Comparison of ENCODE assay signal across 21 cellular contexts in the genomic region with DNA sequence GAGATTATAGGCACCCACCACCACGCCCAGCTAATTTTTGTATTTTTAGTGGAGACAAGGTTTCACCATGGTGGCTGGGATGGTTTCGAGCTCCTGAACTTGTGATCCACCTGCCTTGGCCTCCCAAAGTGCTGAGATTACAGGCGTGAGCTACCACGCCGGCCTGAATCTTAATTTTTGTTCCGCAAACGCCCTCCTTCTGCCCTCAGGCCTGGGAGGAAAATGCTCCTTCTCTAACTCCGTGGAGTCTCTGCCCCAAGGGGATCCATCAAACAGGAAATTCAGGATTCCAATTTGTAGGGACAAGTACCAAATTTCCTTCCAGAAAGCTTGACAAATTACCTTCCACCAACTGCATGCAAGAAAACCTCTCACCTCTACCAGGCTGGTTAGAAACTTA.
"Had no signal": no experiment of that assay in that cellular context is flagged by ENCODE, and none has a peak within 500 bp of the region (broad histone marks: within the 10 kb centered on the region; RNA-seq: fewer than 3 reads in every experiment).

No MANE protein-coding gene starts in this region.

- H3K36me3 ChIP-seq: tibial artery, vagina had no signal

- H3K27ac ChIP-seq: parathyroid adenoma, tibial artery, vagina had no signal

- H3K4me1 Mint-ChIP-seq: memory B cell; nephron progenitor cell; stimulated activated effector memory CD8-positive, alpha-beta T cell treated with anti-CD3 and anti-CD28 coated beads, Interleukin-12 subunit alpha, Interleukin-12 subunit beta, amount 100 ng/mL, for 72 hours had no signal

- H3K4me3 ChIP-seq: mucosa of descending colon, tibial artery, vagina had no signal

- H3K79me2 ChIP-seq: parathyroid adenoma had no signal

- H3K27me3 Mint-ChIP-seq: activated CD8-positive, alpha-beta memory T cell treated with anti-CD3 and anti-CD28 coated beads, Interleukin-2, amount 10 ng/mL, durations not matched to agents 7 days and 5 days; activated CD8-positive, alpha-beta T cell treated with anti-CD3 and anti-CD28 coated beads for 36 hours had no signal

- ATAC-seq: activated CD8-positive, alpha-beta memory T cell treated with anti-CD3 and anti-CD28 coated beads, Interleukin-2, amount 10 ng/mL, durations not matched to agents 7 days and 5 days; activated CD8-positive, alpha-beta T cell treated with anti-CD3 and anti-CD28 coated beads for 36 hours; left ventricle myocardium superior; sciatic nerve; stimulated activated effector memory CD8-positive, alpha-beta T cell treated with anti-CD3 and anti-CD28 coated beads, Interleukin-12 subunit alpha, Interleukin-12 subunit beta, amount 100 ng/mL, for 72 hours; stimulated activated naive CD8-positive, alpha-beta T cell treated with anti-CD3 and anti-CD28 coated beads, Interleukin-15, amount 100 ng/mL, for 72 hours had no signal

- H3K9ac ChIP-seq: parathyroid adenoma had no signal

- H3K27me3 ChIP-seq: vagina had no signal

- H3K36me3 Mint-ChIP-seq: stimulated activated effector memory CD8-positive, alpha-beta T cell treated with anti-CD3 and anti-CD28 coated beads, Interleukin-12 subunit alpha, Interleukin-12 subunit beta, amount 100 ng/mL, for 72 hours had no signal

- H3K4me3 Mint-ChIP-seq: activated CD4-positive, alpha-beta T cell treated with anti-CD3 and anti-CD28 coated beads, Interleukin-2, amount 10 ng/mL, durations not matched to agents 7 days and 5 days; activated CD8-positive, alpha-beta memory T cell treated with anti-CD3 and anti-CD28 coated beads, Interleukin-2, amount 10 ng/mL, durations not matched to agents 7 days and 5 days; activated CD8-positive, alpha-beta T cell treated with anti-CD3 and anti-CD28 coated beads for 36 hours; activated naive CD4-positive, alpha-beta T cell treated with anti-CD3 and anti-CD28 coated beads, Interleukin-2, amount 10 ng/mL, durations not matched to agents 7 days and 5 days; memory B cell; nephron progenitor cell; stimulated activated effector memory CD8-positive, alpha-beta T cell treated with anti-CD3 and anti-CD28 coated beads, Interleukin-12 subunit alpha, Interleukin-12 subunit beta, amount 100 ng/mL, for 72 hours; stimulated activated naive CD8-positive, alpha-beta T cell treated with anti-CD3 and anti-CD28 coated beads, Interleukin-15, amount 100 ng/mL, for 72 hours; T-helper 1 cell treated with Interleukin-12 subunit alpha and Interleukin-12 subunit beta and Interleukin-4 antibody, amounts not matched to agents 30 μg/mL and 1 μg/mL, for 36 hours had no signal

- H3K27ac Mint-ChIP-seq: activated CD4-positive, alpha-beta T cell treated with anti-CD3 and anti-CD28 coated beads, Interleukin-2, amount 10 ng/mL, durations not matched to agents 7 days and 5 days; activated CD8-positive, alpha-beta memory T cell treated with anti-CD3 and anti-CD28 coated beads, Interleukin-2, amount 10 ng/mL, durations not matched to agents 7 days and 5 days; activated CD8-positive, alpha-beta T cell treated with anti-CD3 and anti-CD28 coated beads for 36 hours; activated naive CD4-positive, alpha-beta T cell treated with anti-CD3 and anti-CD28 coated beads, Interleukin-2, amount 10 ng/mL, durations not matched to agents 7 days and 5 days; memory B cell; nephron progenitor cell; stimulated activated effector memory CD8-positive, alpha-beta T cell treated with anti-CD3 and anti-CD28 coated beads, Interleukin-12 subunit alpha, Interleukin-12 subunit beta, amount 100 ng/mL, for 72 hours; stimulated activated naive CD8-positive, alpha-beta T cell treated with anti-CD3 and anti-CD28 coated beads, Interleukin-15, amount 100 ng/mL, for 72 hours; T-helper 1 cell treated with Interleukin-12 subunit alpha and Interleukin-12 subunit beta and Interleukin-4 antibody, amounts not matched to agents 30 μg/mL and 1 μg/mL, for 36 hours had no signal

- H3K4me1 ChIP-seq: parathyroid adenoma, vagina had no signal

- H2AFZ ChIP-seq: parathyroid adenoma had no signal

- DNase-seq: activated CD4-positive, alpha-beta T cell treated with anti-CD3 and anti-CD28 coated beads, Interleukin-2, amount 10 ng/mL, durations not matched to agents 7 days and 5 days; activated CD4-positive, CD25-positive, alpha-beta regulatory T cell treated with anti-CD3 and anti-CD28 coated beads, Interleukin-2, amount 50 U/mL, for 72 hours; activated CD8-positive, alpha-beta memory T cell treated with anti-CD3 and anti-CD28 coated beads, Interleukin-2, amount 10 ng/mL, durations not matched to agents 7 days and 5 days; activated CD8-positive, alpha-beta T cell treated with anti-CD3 and anti-CD28 coated beads for 36 hours; activated effector memory CD4-positive, alpha-beta T cell treated with anti-CD3 and anti-CD28 coated beads, Interleukin-2, amount 50 U/mL, for 16 hours; activated naive CD4-positive, alpha-beta T cell treated with anti-CD3 and anti-CD28 coated beads, Interleukin-2, amount 10 ng/mL, durations not matched to agents 7 days and 5 days; activated T-cell treated with anti-CD3 and anti-CD28 coated beads for 4 hours; amygdala; left ventricle myocardium superior; nephron progenitor cell; nucleus accumbens; stimulated activated CD4-positive, alpha-beta T cell treated with anti-CD3 and anti-CD28 coated beads, Interleukin-2, amount 100 ng/mL, for 24 hours; stimulated activated naive CD8-positive, alpha-beta T cell treated with anti-CD3 and anti-CD28 coated beads, Interleukin-15, amount 100 ng/mL, for 72 hours had no signal
